28 cellular contexts compared by ENCODE assay signal in the genomic region with DNA sequence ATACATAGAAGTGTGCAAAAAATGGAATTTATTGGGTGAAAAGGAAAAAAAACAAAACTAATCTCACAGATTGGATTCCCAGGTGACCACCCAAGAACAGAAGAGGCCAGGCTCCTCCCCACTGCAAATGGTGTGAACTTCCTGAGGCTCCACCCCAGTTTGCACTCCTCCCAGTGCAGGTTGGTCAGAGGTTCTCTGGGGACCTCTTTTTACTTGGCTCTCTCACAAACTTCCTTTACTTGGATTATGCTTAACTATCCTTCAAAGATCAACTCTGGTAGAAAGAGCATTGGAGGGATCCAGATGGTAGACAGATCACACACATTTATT.
"Had no signal": no experiment of that assay in that cellular context is flagged by ENCODE, and none has a peak within 500 bp of the region (broad histone marks: within the 10 kb centered on the region; RNA-seq: fewer than 3 reads in every experiment).

No MANE protein-coding gene starts in this region.

- H3K36me3 Mint-ChIP-seq: neural progenitor cell had no signal

- H3K27me3 ChIP-seq: ovary, right lobe of liver, sigmoid colon, stomach, thyroid gland, tibial nerve, upper lobe of right lung, uterus had no signal

- H3K9ac ChIP-seq: neural progenitor cell, parathyroid adenoma had no signal

- H3K4me1 Mint-ChIP-seq: natural killer cell; stimulated activated memory B cell treated with anti-CD40 and anti-IgM and Interleukin-4, amounts not matched to agents 10 μg/mL and 1 μg/mL and 100 μg/mL, for 72 hours had no signal

- H3K79me2 ChIP-seq: parathyroid adenoma had no signal

- H3K27ac ChIP-seq: neural progenitor cell, ovary, parathyroid adenoma, psoas muscle, right lobe of liver, sigmoid colon, stomach, thoracic aorta, thyroid gland, tibial nerve, upper lobe of right lung, uterus had no signal

- H3K27ac Mint-ChIP-seq: naive thymus-derived CD4-positive, alpha-beta T cell; natural killer cell; neural progenitor cell; progenitor cell of endocrine pancreas; stimulated activated memory B cell treated with anti-CD40 and anti-IgM and Interleukin-4, amounts not matched to agents 10 μg/mL and 1 μg/mL and 100 μg/mL, for 72 hours; stimulated activated naive CD8-positive, alpha-beta T cell treated with anti-CD3 and anti-CD28 coated beads, Interleukin-15, Interleukin-2, amounts not matched to agents 100 ng/mL and 50 ng/mL, for 24 hours; type B pancreatic cell had no signal

- H3K4me1 ChIP-seq: parathyroid adenoma, psoas muscle, right lobe of liver, sigmoid colon, stomach, thyroid gland, tibial nerve, upper lobe of right lung, uterus had no signal

- H3K4me3 Mint-ChIP-seq: naive thymus-derived CD4-positive, alpha-beta T cell; natural killer cell; nephron; neural progenitor cell; stimulated activated memory B cell treated with anti-CD40 and anti-IgM and Interleukin-4, amounts not matched to agents 10 μg/mL and 1 μg/mL and 100 μg/mL, for 72 hours; stimulated activated naive CD8-positive, alpha-beta T cell treated with anti-CD3 and anti-CD28 coated beads, Interleukin-15, Interleukin-2, amounts not matched to agents 100 ng/mL and 50 ng/mL, for 24 hours; type B pancreatic cell had no signal

- H3K36me3 ChIP-seq: neural progenitor cell, ovary, right lobe of liver, sigmoid colon, stomach, thoracic aorta, thyroid gland, upper lobe of right lung, uterus had no signal

- H3K9me3 Mint-ChIP-seq: nephron had no signal

- H3K4me2 ChIP-seq: neural progenitor cell had no signal

- ATAC-seq: naive thymus-derived CD4-positive, alpha-beta T cell; natural killer cell; psoas muscle; right cardiac atrium; right lobe of liver; stimulated activated memory B cell treated with anti-CD40 and anti-IgM and Interleukin-4, amounts not matched to agents 10 μg/mL and 1 μg/mL and 100 μg/mL, for 72 hours; upper lobe of right lung had no signal

- H3K9me3 ChIP-seq: ovary, psoas muscle, right lobe of liver, sigmoid colon, thyroid gland, uterus had no signal

- H3K4me3 ChIP-seq: neural progenitor cell, ovary, psoas muscle, right lobe of liver, sigmoid colon, stomach, thoracic aorta, thyroid gland, tibial nerve, upper lobe of right lung, uterus had no signal

- DNase-seq: naive thymus-derived CD4-positive, alpha-beta T cell; natural killer cell; occipital lobe; ovary; posterior cingulate gyrus; psoas muscle; right cardiac atrium; right lobe of liver; sigmoid colon; small intestine; stimulated activated CD4-positive, alpha-beta T cell treated with anti-CD3 and anti-CD28 coated beads, Interleukin-15, amount 100 ng/mL, for 24 hours; stimulated activated CD4-positive, alpha-beta T cell treated with anti-CD3 and anti-CD28 coated beads, Interleukin-2, amount 100 ng/mL, for 24 hours; stimulated activated CD4-positive, alpha-beta T cell treated with anti-CD3 and anti-CD28 coated beads, Interleukin-2, amount 100 ng/mL, for 48 hours; stimulated activated CD4-positive, alpha-beta T cell treated with anti-CD3 and anti-CD28 coated beads, Interleukin-4, amount 100 ng/mL, for 24 hours; stimulated activated naive CD4-positive, alpha-beta T cell treated with Interleukin-2 at 50 U/mL for 16 hours; stomach; thyroid gland; upper lobe of right lung; uterus had no signal
